Comparison of ENCODE assay signal across 18 cellular contexts in genomic region chr7:106678795-106679152, GRCh38. TPM values are rescaled to one million over a fixed set of nuclear protein-coding genes. Genes with fewer than 3 reads are reported as not detected.
DNase-seq lines count a peak whose midpoint lies in the region; ATAC-seq and TF ChIP-seq lines count a peak whose summit lies in the region.
"Had no signal": no experiment of that assay in that cellular context is flagged by ENCODE, and none has a peak within 500 bp of the region (broad histone marks: within the 10 kb centered on the region; RNA-seq: fewer than 3 reads in every experiment).

No MANE protein-coding gene starts in this region.

- TF ChIP-seq CTCF in right atrium auricular region (IDR thresholded peaks at IDR 0.05) (no peak), Loucy (conservative IDR thresholded peaks at IDR 0.05; ENCODE audit: low read length) (no peak), mesothelial cell of epicardium (IDR thresholded peaks at IDR 0.05; ENCODE audit: unreplicated experiment) (no peak)

- no peaks in the 10 kb centered on the region for H3K27me3 Mint-ChIP-seq in activated T-helper 17 cell treated with anti-CD3 and anti-CD28 coated beads, Interleukin-2, amount 50 U/mL, for 72 hours
- no peaks in the 10 kb centered on the region for H3K27me3 Mint-ChIP-seq in mesothelial cell of epicardium (ENCODE audit: low read depth)
- no peaks in the 10 kb centered on the region for H3K27me3 Mint-ChIP-seq in activated naive CD4-positive, alpha-beta T cell treated with anti-CD3 and anti-CD28 coated beads, Interleukin-2, amount 10 ng/mL, durations not matched to agents 7 days and 5 days
- H3K27me3 Mint-ChIP-seq: IgD-negative memory B cell had no signal

- H3K9ac ChIP-seq in Loucy (ENCODE audit: low read depth, low read length, poor library complexity, severe bottlenecking): no peak overlapping the region

- H3K4me3 ChIP-seq in right cardiac atrium (ENCODE audit: low read length) (no peak overlapping the region), right atrium auricular region (no peak overlapping the region), Loucy (ENCODE audit: low read length, poor library complexity, severe bottlenecking) (no peak overlapping the region)
- H3K4me3 ChIP-seq: HAP-1 had no signal

- H3K36me3 ChIP-seq in right atrium auricular region (no peaks in the 10 kb centered on the region), Loucy (ENCODE audit: insufficient read depth, low read length) (no peaks in the 10 kb centered on the region)
- H3K36me3 ChIP-seq: HAP-1 had no signal

- no peaks in the 10 kb centered on the region for H3K27me3 ChIP-seq in right cardiac atrium (ENCODE audit: control insufficient read depth, insufficient read depth)
- no peaks in the 10 kb centered on the region for H3K27me3 ChIP-seq in right atrium auricular region
- H3K27me3 ChIP-seq in Loucy (ENCODE audit: insufficient read depth, low read length, poor library complexity, severe bottlenecking): no peaks in the 10 kb centered on the region

- H3K4me1 Mint-ChIP-seq in activated T-helper 17 cell treated with anti-CD3 and anti-CD28 coated beads, Interleukin-2, amount 50 U/mL, for 72 hours: peaks cover 10% of the 10 kb centered on the region
- peaks cover 17% of the 10 kb centered on the region for H3K4me1 Mint-ChIP-seq in mesothelial cell of epicardium
- H3K4me1 Mint-ChIP-seq in activated naive CD4-positive, alpha-beta T cell treated with anti-CD3 and anti-CD28 coated beads, Interleukin-2, amount 10 ng/mL, durations not matched to agents 7 days and 5 days: peaks cover 7% of the 10 kb centered on the region

- H2AFZ ChIP-seq in Loucy (ENCODE audit: low read length): peak overlapping the region; percentile 56; the same call in 1 of the 2 replicates

- H3F3A ChIP-seq in Loucy (ENCODE audit: low read depth): no peaks in the 10 kb centered on the region

- no peaks in the 10 kb centered on the region for H3K79me2 ChIP-seq in Loucy (ENCODE audit: insufficient read depth, low read length)

- CTCF ChIA-PET in activated naive CD4-positive, alpha-beta T cell treated with anti-CD3 and anti-CD28 coated beads, Interleukin-2, amount 10 ng/mL, durations not matched to agents 7 days and 5 days (lab: Charles Lee): interaction anchor here (1.1 to 1.9 kb wide), 4 partner anchors 8 to 58 kb away, joined by 3 to 10 read pairs (median 4); partner anchors contain the start of gene CCDC71L

- H3K36me3 Mint-ChIP-seq in activated T-helper 17 cell treated with anti-CD3 and anti-CD28 coated beads, Interleukin-2, amount 50 U/mL, for 72 hours (ENCODE audit: low read depth): no peaks in the 10 kb centered on the region
- peaks cover 5% of the 10 kb centered on the region for H3K36me3 Mint-ChIP-seq in mesothelial cell of epicardium
- H3K36me3 Mint-ChIP-seq in activated naive CD4-positive, alpha-beta T cell treated with anti-CD3 and anti-CD28 coated beads, Interleukin-2, amount 10 ng/mL, durations not matched to agents 7 days and 5 days: no peaks in the 10 kb centered on the region
- H3K36me3 Mint-ChIP-seq: CD4-positive, alpha-beta memory T cell had no signal

- peak in 2 of 3 donors; percentile 17 to 28 for DNase-seq in right cardiac atrium
- no peak for DNase-seq in right atrium auricular region (ENCODE audit: low spot score)
- no peak for DNase-seq in mesothelial cell of epicardium (ENCODE audit: low spot score in 2 of 2, unreplicated experiment in 2 of 2)
- no peak for DNase-seq in effector CD4-positive, alpha-beta T cell
- DNase-seq in activated naive CD4-positive, alpha-beta T cell treated with anti-CD3 and anti-CD28 coated beads, Interleukin-2, amount 10 ng/mL, durations not matched to agents 7 days and 5 days: no peak
- DNase-seq: CD4-positive, alpha-beta memory T cell; DMS79; NCI-H1417 treated with DMSO at 0.1 percent for 48 hours; NCI-H2029 treated with DMSO at 0.1 percent for 48 hours; NCI-H2171 treated with DMSO at 0.1 percent for 48 hours; NCI-H510A treated with DMSO at 0.1 percent for 48 hours; NCI-H82; SHP77 had no signal

- no peaks in the 10 kb centered on the region for H3K4me1 ChIP-seq in right cardiac atrium (ENCODE audit: control insufficient read depth, insufficient read depth, low read length)
- no peaks in the 10 kb centered on the region for H3K4me1 ChIP-seq in right atrium auricular region
- H3K4me1 ChIP-seq in Loucy (ENCODE audit: insufficient read depth, low read length, poor library complexity, severe bottlenecking): peaks cover 16% of the 10 kb centered on the region
- H3K4me1 ChIP-seq: HAP-1 had no signal

- peak overlapping the region; percentile 15 for H3K4me3 Mint-ChIP-seq in activated T-helper 17 cell treated with anti-CD3 and anti-CD28 coated beads, Interleukin-2, amount 50 U/mL, for 72 hours
- no peak overlapping the region for H3K4me3 Mint-ChIP-seq in mesothelial cell of epicardium
- no peak overlapping the region for H3K4me3 Mint-ChIP-seq in activated naive CD4-positive, alpha-beta T cell treated with anti-CD3 and anti-CD28 coated beads, Interleukin-2, amount 10 ng/mL, durations not matched to agents 7 days and 5 days
- H3K4me3 Mint-ChIP-seq: IgD-negative memory B cell had no signal

- H4K20me1 ChIP-seq in Loucy (ENCODE audit: insufficient read depth, low read length, poor library complexity, severe bottlenecking): no peaks in the 10 kb centered on the region

- H3K9me3 ChIP-seq in right cardiac atrium (ENCODE audit: control insufficient read depth, low read length) (no peaks in the 10 kb centered on the region), right atrium auricular region (no peaks in the 10 kb centered on the region), Loucy (ENCODE audit: insufficient read depth, low read depth, low read length) (no peaks in the 10 kb centered on the region)
- H3K9me3 ChIP-seq: HAP-1 had no signal

- H3K9me3 Mint-ChIP-seq in activated T-helper 17 cell treated with anti-CD3 and anti-CD28 coated beads, Interleukin-2, amount 50 U/mL, for 72 hours: peaks cover 4% of the 10 kb centered on the region
- H3K9me3 Mint-ChIP-seq in mesothelial cell of epicardium: peaks cover 23% of the 10 kb centered on the region
- H3K9me3 Mint-ChIP-seq in activated naive CD4-positive, alpha-beta T cell treated with anti-CD3 and anti-CD28 coated beads, Interleukin-2, amount 10 ng/mL, durations not matched to agents 7 days and 5 days: peaks cover 2% of the 10 kb centered on the region
- H3K9me3 Mint-ChIP-seq: CD4-positive, alpha-beta memory T cell; IgD-negative memory B cell had no signal

- H3K27ac ChIP-seq in right cardiac atrium (ENCODE audit: low read length) (no peak overlapping the region), right atrium auricular region (no peak overlapping the region)

- intact Hi-C loops in right cardiac atrium (cut with DNase I): no loop called here

- H3K27ac Mint-ChIP-seq in activated T-helper 17 cell treated with anti-CD3 and anti-CD28 coated beads, Interleukin-2, amount 50 U/mL, for 72 hours: peak overlapping the region; percentile 63
- peak overlapping the region; percentile 39 for H3K27ac Mint-ChIP-seq in mesothelial cell of epicardium
- H3K27ac Mint-ChIP-seq in activated naive CD4-positive, alpha-beta T cell treated with anti-CD3 and anti-CD28 coated beads, Interleukin-2, amount 10 ng/mL, durations not matched to agents 7 days and 5 days: no peak overlapping the region
- H3K27ac Mint-ChIP-seq: IgD-negative memory B cell had no signal

- H3K9me2 ChIP-seq in Loucy (replicated peaks; ENCODE audit: low read depth, low read length): no peaks in the 10 kb centered on the region

- peak overlapping the region; percentile 28 for H3K4me2 ChIP-seq in Loucy (ENCODE audit: low read depth, low read length, poor library complexity, severe bottlenecking)

- WGBS in right cardiac atrium: 81% methylated on average over 3 of the region's 3 CpGs

- ATAC-seq in right cardiac atrium (no peak), GM18873 (IDR thresholded peaks at IDR 0.05; ENCODE audit: low FRiP score, unreplicated experiment) (no peak)
- ATAC-seq in activated T-helper 17 cell treated with anti-CD3 and anti-CD28 coated beads, Interleukin-2, amount 50 U/mL, for 72 hours (replicated peaks): no peak

RNA-seq across cellular contexts. Expression of gene CCDC71L, which starts 17.8 kb away (rescaled TPM):
- total RNA-seq in right cardiac atrium (10 to 100 TPM in 2 of 4 donors, 1 to 10 TPM in 2; 9.3 to 12.9 (median 10.0) TPM), right atrium auricular region (10 to 100 TPM; 17.5 to 20.9 TPM), mesothelial cell of epicardium (21.9 to 23.3 TPM (median 22.5 TPM) in 3 replicates)
- 5.0 TPM for polyA plus RNA-seq in right cardiac atrium
- 10 to 100 TPM; 19.4 to 28.5 TPM for total RNA-seq in activated T-helper 17 cell treated with anti-CD3 and anti-CD28 coated beads, Interleukin-2, amount 50 U/mL, for 72 hours

Comparison
In these comparisons a context has a peak if more than half of its experiments do, and no peak if none do; other contexts are left out.
1. DNase-seq: peak in right cardiac atrium (2 of 3); none in right atrium auricular region (single experiment), mesothelial cell of epicardium (0 of 2), effector CD4-positive, alpha-beta T cell (single experiment) and activated naive CD4-positive, alpha-beta T cell treated with anti-CD3 and anti-CD28 coated beads, Interleukin-2, amount 10 ng/mL, durations not matched to agents 7 days and 5 days (single experiment).